ENCODE assay signal across 17 cellular contexts in the genomic region with DNA sequence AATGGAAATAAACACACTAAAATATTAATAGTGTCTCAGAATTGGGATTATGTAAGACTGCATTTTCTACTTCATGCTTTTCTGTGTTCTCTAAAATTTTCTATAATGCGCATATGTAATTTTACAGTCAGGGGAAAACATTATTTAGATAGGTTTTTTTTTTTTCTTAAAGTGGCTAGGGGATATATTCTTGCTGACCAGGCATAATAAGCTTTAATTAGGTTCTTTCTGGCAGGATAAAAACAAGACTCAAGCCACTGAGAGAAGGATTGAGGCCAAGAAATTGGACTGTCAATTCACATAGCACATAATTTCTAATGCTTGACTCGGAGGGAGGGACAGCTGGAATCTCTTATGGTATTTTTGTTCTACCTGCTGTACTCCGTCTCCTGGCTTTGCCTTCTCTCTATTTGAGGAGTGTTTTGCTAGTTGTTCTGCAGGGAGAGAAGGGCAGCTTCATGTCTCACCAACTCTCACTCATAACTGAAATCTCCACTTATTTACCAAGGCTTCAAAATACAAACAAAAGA.
DNase-seq lines count a peak whose midpoint lies in the region; FAIRE-seq and TF ChIP-seq lines count a peak whose summit lies in the region.
"Had no signal": no experiment of that assay in that cellular context is flagged by ENCODE, and none has a peak within 500 bp of the region (broad histone marks: within the 10 kb centered on the region; RNA-seq: fewer than 3 reads in every experiment).

No MANE protein-coding gene starts in this region.

- H4K5ac ChIP-seq in H1 (ENCODE audit: insufficient read length, low read depth, low read length), result no peak overlapping the region

- H3K4me3 ChIP-seq in KMS-11 (IDR thresholded peaks at IDR 0.05; ENCODE audit: insufficient read depth, low read depth, low read length), result no peak overlapping the region
- H3K4me3 ChIP-seq in H1 (ENCODE audit: extremely low read depth in 1 of 4, insufficient read depth in 2 of 4, low read depth in 3 of 4, low read length in 4 of 4), result no peak overlapping the region
- no peak overlapping the region for H3K4me3 ChIP-seq in retinal pigment epithelial cell (ENCODE audit: low read length)
- no peak overlapping the region for H3K4me3 ChIP-seq in H7 (ENCODE audit: insufficient read depth, low read depth, low read length)
- H3K4me3 ChIP-seq in effector memory CD4-positive, alpha-beta T cell (ENCODE audit: insufficient read depth, low read depth, low read length, poor library complexity, severe bottlenecking), result no peak overlapping the region
- H3K4me3 ChIP-seq: GM12878, HAP-1, Peyer's patch had no signal

- POLR2A ChIA-PET in H1 (lab: Charles Lee; ENCODE audit: partially characterized antibody), result no interaction called here

- H3K4me1 ChIP-seq in KMS-11 (ENCODE audit: low read depth, poor library complexity, severe bottlenecking), result peaks cover 13% of the 10 kb centered on the region
- no peaks in the 10 kb centered on the region for H3K4me1 ChIP-seq in H1 (replicated peaks in 1 of 4; ENCODE audit: control insufficient read depth in 3 of 4, insufficient read depth in 4 of 4, low read length in 3 of 4)
- H3K4me1 ChIP-seq in effector memory CD4-positive, alpha-beta T cell (ENCODE audit: control insufficient read depth, insufficient read depth, low read length, poor library complexity, severe bottlenecking), result no peaks in the 10 kb centered on the region
- H3K4me1 ChIP-seq: Peyer's patch had no signal

- no peak overlapping the region for H3K56ac ChIP-seq in H1 (replicated peaks; ENCODE audit: insufficient read length, low read depth, low read length)

- H2BK15ac ChIP-seq in H1 (ENCODE audit: low read length), result no peak overlapping the region

- H4K20me1 ChIP-seq in KMS-11 (ENCODE audit: insufficient read depth) (no peaks in the 10 kb centered on the region), H1 (replicated peaks in 1 of 2; ENCODE audit: control insufficient read depth in 1 of 2, insufficient read depth in 2 of 2, low read length in 2 of 2) (no peaks in the 10 kb centered on the region)

- TF ChIP-seq POLR2A in H1 (IDR thresholded peaks at IDR 0.05; ENCODE audit: control extremely low read depth in 1 of 2, low read depth in 2 of 2, low read length in 2 of 2), result no peak

- FAIRE-seq in H1 (lab: Jason Lieb, UNC), result no peak
- FAIRE-seq: GM12878 had no signal

- no peak overlapping the region for H3K18ac ChIP-seq in H1 (ENCODE audit: extremely low read depth, low read length)

- H3K4ac ChIP-seq in H1 (replicated peaks; ENCODE audit: insufficient read length, low read depth, low read length), result no peak overlapping the region

- no peaks in the 10 kb centered on the region for H3K9me3 ChIP-seq in H1 (ENCODE audit: insufficient read depth in 2 of 2, low read depth in 1 of 2, low read length in 1 of 2)
- H3K9me3 ChIP-seq in effector memory CD4-positive, alpha-beta T cell (ENCODE audit: control insufficient read depth, low read length), result no peaks in the 10 kb centered on the region
- H3K9me3 ChIP-seq: HAP-1, Peyer's patch had no signal

- no peak overlapping the region for H2BK120ac ChIP-seq in H1 (replicated peaks; ENCODE audit: low read depth, low read length)

- H3K79me2 ChIP-seq in KMS-11 (ENCODE audit: insufficient read depth, low read depth) (no peaks in the 10 kb centered on the region), H1 (ENCODE audit: control insufficient read depth in 1 of 2, insufficient read depth in 2 of 2, low read length in 2 of 2) (no peaks in the 10 kb centered on the region)

- DNase-seq in NCI-H1105 treated with DMSO at 0.1 percent for 48 hours (lab: John Stamatoyannopoulos, UW) (peak; percentile 10), NCI-H1105 (lab: John Stamatoyannopoulos, UW) (no peak), H1 (ENCODE audit: low read depth in 1 of 2, low spot score in 2 of 2) (no peak), retinal pigment epithelial cell (ENCODE audit: low read depth) (peak; percentile 46), H7 (no peak)
- no peak for DNase-seq in effector memory CD4-positive, alpha-beta T cell
- DNase-seq: DMS79 treated with DMSO at 0.1 percent for 48 hours; KG1; NCI-H187; NCI-H2107; NCI-H69; NK-92 treated with Interleukin-12 subunit alpha and Interleukin-12 subunit beta, amount 100 ng/mL, for 24 hours; Peyer's patch; T-cell had no signal

- H3K36me3 ChIP-seq in KMS-11 (ENCODE audit: insufficient read depth) (no peaks in the 10 kb centered on the region), H1 (ENCODE audit: control insufficient read depth in 2 of 4, insufficient read depth in 4 of 4, low read length in 3 of 4) (no peaks in the 10 kb centered on the region), H7 (replicated peaks; ENCODE audit: control insufficient read depth, insufficient read depth, low read length) (no peaks in the 10 kb centered on the region)
- H3K36me3 ChIP-seq in effector memory CD4-positive, alpha-beta T cell (ENCODE audit: control insufficient read depth, insufficient read depth, low read length), result no peaks in the 10 kb centered on the region
- H3K36me3 ChIP-seq: HAP-1, Peyer's patch had no signal

- WGBS in H1 (ENCODE audit: extremely low coverage in 1 of 2, insufficient coverage in 1 of 2, insufficient read length in 1 of 2, insufficient replicate concordance in 2 of 2, low coverage in 1 of 2, low lambda C conversion rate in 2 of 2, missing lambda C conversion rate in 1 of 2), 2 experiments, result 92% methylated on average over 3 of the region's 3 CpGs; no CpG with 5 or more reads in 1 of the 2 experiments

- H3K23ac ChIP-seq in H1 (ENCODE audit: insufficient read length), result no peak overlapping the region

- CTCF ChIA-PET in H1 (lab: Charles Lee; ENCODE audit: partially characterized antibody), result interaction anchor here (0.8 to 1.7 kb wide), 2 partner anchors 10 to 17 kb away, joined by 4 read pairs; no protein-coding TSS in a partner anchor

- no peaks in the 10 kb centered on the region; the same call in 1 of the 2 replicates for H3K23me2 ChIP-seq in H1 (ENCODE audit: low read depth, low read length)

- H2AK5ac ChIP-seq in H1 (ENCODE audit: low read depth, low read length), result no peak overlapping the region

- no peak overlapping the region for H2BK12ac ChIP-seq in H1 (ENCODE audit: low read depth, low read length)

- no peak for TF ChIP-seq EP300 in H1 (IDR thresholded peaks at IDR 0.05; ENCODE audit: borderline replicate concordance in 1 of 2, low read depth in 2 of 2, low read length in 2 of 2)

- no peak overlapping the region for H3K14ac ChIP-seq in H1 (ENCODE audit: insufficient read length)

- H4K91ac ChIP-seq in H1 (replicated peaks; ENCODE audit: insufficient read length, low read length), result no peak overlapping the region

- no peak overlapping the region for H2BK5ac ChIP-seq in H1 (ENCODE audit: low read depth, low read length)

- no peak overlapping the region for H4K8ac ChIP-seq in H1 (ENCODE audit: extremely low read depth, insufficient read depth, low read length)

- H3K79me1 ChIP-seq in H1 (ENCODE audit: low read depth, low read length), result no peaks in the 10 kb centered on the region

- no peak overlapping the region for H2BK20ac ChIP-seq in H1 (ENCODE audit: low read length)

- no peak for TF ChIP-seq RAD21 in H1 (IDR thresholded peaks at IDR 0.05 in 1 of 2, conservative IDR thresholded peaks at IDR 0.05 in 1 of 2; ENCODE audit: low read depth in 2 of 2, low read length in 2 of 2)

- 0 out of 2 replicates have a peak overlapping the region, but pooled peaks have one; percentile 34 for H2AFZ ChIP-seq in KMS-11 (ENCODE audit: low read depth)
- no peak overlapping the region for H2AFZ ChIP-seq in H1 (ENCODE audit: low read length)

- H3K27ac ChIP-seq in KMS-11 (no peak overlapping the region), H1 (ENCODE audit: low read depth, low read length) (no peak overlapping the region)
- no peak overlapping the region for H3K27ac ChIP-seq in effector memory CD4-positive, alpha-beta T cell (ENCODE audit: insufficient read depth, low read length, poor library complexity, severe bottlenecking)
- H3K27ac ChIP-seq: Peyer's patch had no signal

- H3K4me2 ChIP-seq in KMS-11 (no peak overlapping the region; the same call in 1 of the 2 replicates), H1 (ENCODE audit: insufficient read depth in 1 of 2, low read depth in 2 of 2, low read length in 2 of 2) (no peak overlapping the region)

- TF ChIP-seq CTCF in KMS-11 (conservative IDR thresholded peaks at IDR 0.05; ENCODE audit: low read depth, low read length), result no peak
- no peak for TF ChIP-seq CTCF in H1 (IDR thresholded peaks at IDR 0.05; ENCODE audit: control extremely low read depth in 1 of 3, insufficient read depth in 1 of 3, low read depth in 1 of 3, low read length in 3 of 3)
- no peak for TF ChIP-seq CTCF in retinal pigment epithelial cell (conservative IDR thresholded peaks at IDR 0.05; ENCODE audit: low read depth, low read length)

- H3K27me3 ChIP-seq in KMS-11 (ENCODE audit: insufficient read depth, low read depth), result no peaks in the 10 kb centered on the region
- H3K27me3 ChIP-seq in H1 (replicated peaks in 1 of 4; ENCODE audit: control insufficient read depth in 3 of 4, extremely low read depth in 1 of 4, insufficient read depth in 3 of 4, low read length in 3 of 4), result no peaks in the 10 kb centered on the region
- no peaks in the 10 kb centered on the region for H3K27me3 ChIP-seq in H7 (ENCODE audit: control insufficient read depth, insufficient read depth, low read length)
- H3K27me3 ChIP-seq in effector memory CD4-positive, alpha-beta T cell (replicated peaks; ENCODE audit: control insufficient read depth, insufficient read depth, low read length, poor library complexity, severe bottlenecking), result no peaks in the 10 kb centered on the region
- H3K27me3 ChIP-seq: Peyer's patch had no signal

- H3K9ac ChIP-seq in KMS-11 (no peak overlapping the region), H1 (replicated peaks in 1 of 4; ENCODE audit: extremely low read depth in 1 of 4, low read depth in 3 of 4, low read length in 3 of 4) (no peak overlapping the region)

TF ChIP-seq in H1, 55 proteins besides CTCF, POLR2A, EP300 and RAD21:
- TF ChIP-seq MAFK (IDR thresholded peaks at IDR 0.05; ENCODE audit: low read depth, low read length) (peak; percentile 18; the same call in 1 of the 2 replicates), USF2 (IDR thresholded peaks at IDR 0.05; ENCODE audit: low read length) (no peak)

Comparison
In these comparisons a context has a peak if more than half of its experiments do, and no peak if none do; other contexts are left out.
1. DNase-seq: peak in NCI-H1105 treated with DMSO at 0.1 percent for 48 hours (single experiment) and retinal pigment epithelial cell (single experiment); none in NCI-H1105 (single experiment), H1 (0 of 2), H7 (single experiment) and effector memory CD4-positive, alpha-beta T cell (0 of 3).